8 cellular contexts compared by ENCODE assay signal in the genomic region with DNA sequence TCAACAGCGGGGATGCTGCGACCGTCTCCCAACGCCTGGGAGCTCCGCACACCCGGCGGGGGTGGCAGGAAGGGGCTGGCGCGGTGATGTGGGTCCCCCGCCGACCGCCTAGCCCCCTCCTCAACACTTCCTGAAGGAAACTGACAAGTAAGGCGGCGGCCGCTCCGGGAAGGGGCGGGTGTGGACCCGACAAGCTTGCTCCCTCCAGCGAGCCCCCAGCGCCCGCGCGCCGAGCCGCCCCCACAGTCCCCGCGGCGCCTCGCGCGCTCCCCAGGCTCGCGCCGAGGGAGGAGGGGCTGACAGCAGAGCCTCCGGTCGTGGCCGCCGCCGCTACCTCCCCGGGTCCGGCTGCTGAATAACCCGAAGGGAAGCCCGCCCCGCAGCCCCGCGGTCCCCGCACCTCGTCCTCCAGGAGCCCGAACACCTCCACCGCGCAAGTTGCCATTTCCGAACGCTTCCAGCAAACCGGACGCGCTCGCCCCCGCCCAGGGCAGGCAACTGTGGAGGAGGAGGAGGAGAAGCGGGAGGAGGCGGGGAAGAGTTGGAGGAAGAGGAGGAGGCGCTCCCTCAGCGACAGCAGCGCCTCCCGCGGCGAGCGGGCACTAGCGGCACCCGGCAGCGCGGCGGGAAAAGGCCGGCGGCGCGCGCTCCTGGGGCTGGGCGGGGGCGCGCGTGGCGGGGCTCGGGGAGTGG. TPM values are rescaled to one million over a fixed set of nuclear protein-coding genes. Genes with fewer than 3 reads are reported as not detected.
DNase-seq lines count a peak whose midpoint lies in the region; ATAC-seq and TF ChIP-seq lines count a peak whose summit lies in the region.

A gene (minus strand): TSS at position 502 of the 693 bp plus-strand sequence. CDS start 57 bp downstream, at position 445.

- no peaks in the 10 kb centered on the region for H3K9me3 ChIP-seq in cardiac muscle cell (ENCODE audit: low read depth)
- H3K9me3 ChIP-seq in trophoblast cell (ENCODE audit: insufficient read depth, low read depth, low read length): no peaks in the 10 kb centered on the region
- no peaks in the 10 kb centered on the region for H3K9me3 ChIP-seq in tibial nerve

- H3K4me1 ChIP-seq in cardiac muscle cell (ENCODE audit: low read depth) (peaks cover 6% of the 10 kb centered on the region), trophoblast cell (ENCODE audit: control insufficient read depth in 1 of 2, insufficient read depth in 2 of 2, low read length in 2 of 2) (peaks cover 0 to 3% of the 10 kb centered on the region in 2 experiments), tibial nerve (peaks cover 0 to 29% (median 3%) of the 10 kb centered on the region in 4 donors)

- H3K27ac ChIP-seq in cardiac muscle cell (peak within 1 kb of the TSS; percentile 67), trophoblast cell (ENCODE audit: low read depth, low read length) (peak within 1 kb of the TSS; percentile 71), tibial nerve (peak within 1 kb of the TSS; percentile 87 to 95 (median 93))

- peaks cover 30% of the 10 kb centered on the region for H3K4me1 Mint-ChIP-seq in activated naive CD8-positive, alpha-beta T cell treated with anti-CD3 and anti-CD28 coated beads, Interleukin-2, amount 50 U/mL, for 24 hours

- peak within 1 kb of the TSS; percentile 91 for H4K12ac ChIP-seq in trophoblast cell (ENCODE audit: low read depth, low read length)

- H3K36me3 ChIP-seq in cardiac muscle cell (no peaks in the 10 kb centered on the region), trophoblast cell (ENCODE audit: control insufficient read depth in 1 of 2, insufficient read depth in 2 of 2, low read length in 2 of 2) (peaks cover 0 to 2% of the 10 kb centered on the region in 2 experiments), tibial nerve (no peaks in the 10 kb centered on the region)

- TF ChIP-seq CTCF in HFF-Myc (IDR thresholded peaks at IDR 0.05; ENCODE audit: low read depth, low read length, missing control alignments) (peak; percentile 44), cardiac muscle cell (IDR thresholded peaks at IDR 0.05; ENCODE audit: low read depth, low read length) (peak; percentile 50), tibial nerve (IDR thresholded peaks at IDR 0.05) (peak; percentile 46 to 84 (median 60))

- peak within 1 kb of the TSS; percentile 88 for H4K8ac ChIP-seq in trophoblast cell (ENCODE audit: low read depth, low read length)

- peaks cover 8% of the 10 kb centered on the region for H3K79me1 ChIP-seq in trophoblast cell (ENCODE audit: low read length)

- H3K14ac ChIP-seq in trophoblast cell (ENCODE audit: low read length): peak within 1 kb of the TSS; percentile 77

- peak; percentile 90 for ATAC-seq in activated naive CD8-positive, alpha-beta T cell treated with anti-CD3 and anti-CD28 coated beads, Interleukin-2, amount 50 U/mL, for 24 hours

- no peak within 1 kb of the TSS for H3K23ac ChIP-seq in trophoblast cell (ENCODE audit: low read length)

- peak within 1 kb of the TSS; percentile 85 for H3K18ac ChIP-seq in trophoblast cell (ENCODE audit: low read length)

- peak; percentile 30 to 49 for TF ChIP-seq POLR2A in tibial nerve (IDR thresholded peaks at IDR 0.05)

- no CpG with 5 or more reads among the region's 83 CpGs for WGBS in trophoblast cell (ENCODE audit: extremely low coverage, insufficient coverage, insufficient read length)
- WGBS in tibial nerve, 2 donors: 0 to 1% methylated on average over 45 to 66 of the region's 83 CpGs

- H3K27ac Mint-ChIP-seq in activated naive CD8-positive, alpha-beta T cell treated with anti-CD3 and anti-CD28 coated beads, Interleukin-2, amount 50 U/mL, for 24 hours: peak within 1 kb of the TSS; percentile 83

- H2AK5ac ChIP-seq in trophoblast cell (ENCODE audit: low read length): no peak within 1 kb of the TSS

- H3K36me3 Mint-ChIP-seq in activated naive CD8-positive, alpha-beta T cell treated with anti-CD3 and anti-CD28 coated beads, Interleukin-2, amount 50 U/mL, for 24 hours (ENCODE audit: low read depth): peaks cover 8% of the 10 kb centered on the region

- peak within 1 kb of the TSS; percentile 88 for H3K9ac ChIP-seq in trophoblast cell (ENCODE audit: low read length)

- H3K4me3 Mint-ChIP-seq in activated naive CD8-positive, alpha-beta T cell treated with anti-CD3 and anti-CD28 coated beads, Interleukin-2, amount 50 U/mL, for 24 hours: peak within 1 kb of the TSS; percentile 86

- H3K27me3 ChIP-seq in cardiac muscle cell (no peaks in the 10 kb centered on the region), trophoblast cell (ENCODE audit: insufficient read depth, low read length) (no peaks in the 10 kb centered on the region), tibial nerve (no peaks in the 10 kb centered on the region)

- H3K27me3 Mint-ChIP-seq in activated naive CD8-positive, alpha-beta T cell treated with anti-CD3 and anti-CD28 coated beads, Interleukin-2, amount 50 U/mL, for 24 hours: peaks cover 15% of the 10 kb centered on the region

- H2BK12ac ChIP-seq in trophoblast cell (ENCODE audit: low read length): peak within 1 kb of the TSS; percentile 30

- peaks cover 5% of the 10 kb centered on the region for H3K79me2 ChIP-seq in trophoblast cell (ENCODE audit: control insufficient read depth, insufficient read depth, low read length, poor library complexity)

- H3K9me3 Mint-ChIP-seq in activated naive CD8-positive, alpha-beta T cell treated with anti-CD3 and anti-CD28 coated beads, Interleukin-2, amount 50 U/mL, for 24 hours: no peaks in the 10 kb centered on the region

- DNase-seq in GM04504 (ENCODE audit: low read depth) (peak; percentile 72), HFF-Myc (ENCODE audit: extremely low read depth, low read depth) (peak; percentile 56), MV-4-11 (lab: John Stamatoyannopoulos, UW) (peak; percentile 64), SW 1271 (lab: John Stamatoyannopoulos, UW) (peak; percentile 66 to 90), cardiac muscle cell (ENCODE audit: low read depth in 1 of 2, low spot score in 1 of 2) (peak; percentile 91 to 92), trophoblast cell (peak; percentile 79 to 88), tibial nerve (ENCODE audit: low spot score in 2 of 2) (peak; percentile 64 to 70)
- peak; percentile 76 for DNase-seq in activated naive CD8-positive, alpha-beta T cell treated with anti-CD3 and anti-CD28 coated beads, Interleukin-2, amount 50 U/mL, for 24 hours

- peak within 1 kb of the TSS; percentile 87 for H2BK120ac ChIP-seq in trophoblast cell (ENCODE audit: insufficient read depth, low read length, poor library complexity)

- peak within 1 kb of the TSS; percentile 91 for H2BK5ac ChIP-seq in trophoblast cell (ENCODE audit: low read depth, low read length, poor library complexity)

- peak in 1 of 2 donors; percentile 62 for TF ChIP-seq EP300 in tibial nerve (IDR thresholded peaks at IDR 0.05)

- H3K4me3 ChIP-seq in HFF-Myc (replicated peaks; ENCODE audit: low read depth, low read length) (peak within 1 kb of the TSS; percentile 73), cardiac muscle cell (peak within 1 kb of the TSS; percentile 96), trophoblast cell (ENCODE audit: low read depth, low read length) (peak within 1 kb of the TSS; percentile 84), tibial nerve (peak within 1 kb of the TSS; percentile 79 to 96 (median 92))

- H2AFZ ChIP-seq in trophoblast cell (ENCODE audit: insufficient read depth, low read length, poor library complexity): peak within 1 kb of the TSS; percentile 96

- peak within 1 kb of the TSS; percentile 23 for H3K4ac ChIP-seq in trophoblast cell (ENCODE audit: low read depth, low read length)

- H3K4me2 ChIP-seq in trophoblast cell (ENCODE audit: low read length): peak within 1 kb of the TSS; percentile 81

- peak within 1 kb of the TSS; percentile 96 for H4K91ac ChIP-seq in trophoblast cell (ENCODE audit: low read depth, low read length)

RNA-seq across cellular contexts. Expression of the gene that starts here (rescaled TPM):
- 7.2 and 7.5 TPM in 2 replicates for total RNA-seq in cardiac muscle cell
- polyA plus RNA-seq in cardiac muscle cell: 3.9 and 5.9 TPM in 2 replicates
- 10.1 and 10.8 TPM in 2 replicates for polyA plus RNA-seq in trophoblast cell (2013)
- total RNA-seq in tibial nerve: 10 to 100 TPM in 3 of 4 donors, 1 to 10 TPM in 1; 8.4 to 12.9 (median 12.2) TPM

Comparison
In these comparisons a context has a peak if more than half of its experiments do, and no peak if none do; other contexts are left out.
1. Peak in every context shown above with its lines: DNase-seq, ATAC-seq, H3K4me3 ChIP-seq and H3K27ac ChIP-seq.